1 cellular context compared by ENCODE assay signal in genomic region chr11:14520086-14520901, GRCh38.
TF ChIP-seq lines count a peak whose summit lies in the region.

PSMA1 (minus strand) TSS chr11:14520386; CDS start chr11:14520299, 87 bp downstream.

TF ChIP-seq in K562, 482 proteins besides CTCF, POLR2A, EP300 and RAD21 (continued from another document):
- TF ChIP-seq ZNF277 (CRISPR knock-in tag; IDR thresholded peaks at IDR 0.05; ENCODE audit: borderline replicate concordance) (no peak), ETV1 (tag; conservative IDR thresholded peaks at IDR 0.05; ENCODE audit: low read depth) (peak; percentile 72), ZNF212 (CRISPR knock-in tag; IDR thresholded peaks at IDR 0.05) (no peak), KLF13 (tag; IDR thresholded peaks at IDR 0.05; ENCODE audit: borderline replicate concordance, low read depth) (0 out of 2 replicates have a peak, but pooled peaks have one; percentile 57), TEAD4 (IDR thresholded peaks at IDR 0.05; ENCODE audit: low read length) (peak; percentile 10), TEAD4 (CRISPR knock-in tag; IDR thresholded peaks at IDR 0.05; ENCODE audit: borderline replicate concordance) (0 out of 2 replicates have a peak, but pooled peaks have one; percentile 63), E2F6 (IDR thresholded peaks at IDR 0.05; ENCODE audit: borderline replicate concordance in 1 of 2, extremely low read depth in 1 of 2, insufficient read depth in 1 of 2, insufficient read length in 1 of 2, low read depth in 1 of 2, low read length in 1 of 2, poor library complexity in 1 of 2, severe bottlenecking in 1 of 2) (peak; percentile 80 to 90), MAX (CRISPR knock-in tag; IDR thresholded peaks at IDR 0.05) (peak; percentile 86), BCOR (IDR thresholded peaks at IDR 0.05) (peak; percentile 33; the same call in 1 of the 2 replicates), RBFOX2 (IDR thresholded peaks at IDR 0.05; ENCODE audit: low read depth, low read length) (peak; percentile 97), ARHGAP35 (IDR thresholded peaks at IDR 0.05; ENCODE audit: partially characterized antibody) (no peak), HDAC6 (IDR thresholded peaks at IDR 0.05; ENCODE audit: low read depth, low read length) (no peak), ZNF395 (CRISPR knock-in tag; IDR thresholded peaks at IDR 0.05) (peak; percentile 68), ELK1 (CRISPR knock-in tag; IDR thresholded peaks at IDR 0.05) (no peak), CGGBP1 (CRISPR knock-in tag; IDR thresholded peaks at IDR 0.05) (no peak), PTTG1 (tag; IDR thresholded peaks at IDR 0.05; ENCODE audit: low read depth) (no peak), SAFB2 (IDR thresholded peaks at IDR 0.05; ENCODE audit: borderline replicate concordance, low read depth, low read length, severe bottlenecking) (no peak), TAF1 (IDR thresholded peaks at IDR 0.05; ENCODE audit: control insufficient read depth, extremely low read depth, insufficient read depth, low read length, severe bottlenecking) (peak; percentile 85), PTBP1 (IDR thresholded peaks at IDR 0.05; ENCODE audit: low read depth, low read length) (0 out of 2 replicates have a peak, but pooled peaks have one; percentile 20), ZFX (CRISPR knock-in tag; IDR thresholded peaks at IDR 0.05) (peak; percentile 99), ZNF79 (CRISPR knock-in tag; IDR thresholded peaks at IDR 0.05; ENCODE audit: low read depth) (no peak), ZNF217 (CRISPR knock-in tag; IDR thresholded peaks at IDR 0.05) (no peak), DMBX1 (CRISPR knock-in tag; IDR thresholded peaks at IDR 0.05; ENCODE audit: borderline replicate concordance) (no peak), RBM34 (IDR thresholded peaks at IDR 0.05; ENCODE audit: borderline replicate concordance, insufficient read depth, low read length) (no peak), GTF2A2 (tag; IDR thresholded peaks at IDR 0.05) (no peak), NFIX (CRISPR knock-in tag; IDR thresholded peaks at IDR 0.05; ENCODE audit: low read depth) (no peak), LARP7 (IDR thresholded peaks at IDR 0.05) (no peak), ZNF146 (CRISPR knock-in tag; IDR thresholded peaks at IDR 0.05; ENCODE audit: unreplicated experiment) (no peak), ZFP1 (CRISPR knock-in tag; IDR thresholded peaks at IDR 0.05) (no peak), TOE1 (IDR thresholded peaks at IDR 0.05; ENCODE audit: borderline replicate concordance) (peak; percentile 94), TOE1 (CRISPR knock-in tag; IDR thresholded peaks at IDR 0.05; ENCODE audit: borderline replicate concordance, low read depth) (no peak), KLF16 (IDR thresholded peaks at IDR 0.05) (no peak), TBL1XR1 (IDR thresholded peaks at IDR 0.05; ENCODE audit: low read length in 2 of 2) (peak in 1 of 2 experiments; percentile 41; a peak in 2 of 4 replicates), RBM17 (IDR thresholded peaks at IDR 0.05; ENCODE audit: borderline replicate concordance, low read depth, low read length) (no peak), ZNF280B (CRISPR knock-in tag; IDR thresholded peaks at IDR 0.05) (no peak), ZEB2 (IDR thresholded peaks at IDR 0.05) (0 out of 2 replicates have a peak, but pooled peaks have one; percentile 33), RFX1 (IDR thresholded peaks at IDR 0.05) (no peak), RREB1 (CRISPR knock-in tag; IDR thresholded peaks at IDR 0.05) (no peak), STAG1 (CRISPR knock-in tag; IDR thresholded peaks at IDR 0.05; ENCODE audit: borderline replicate concordance) (no peak), HMBOX1 (IDR thresholded peaks at IDR 0.05) (peak; percentile 38), HSF4 (CRISPR knock-in tag; IDR thresholded peaks at IDR 0.05; ENCODE audit: borderline replicate concordance) (no peak), FOXO4 (CRISPR knock-in tag; IDR thresholded peaks at IDR 0.05) (no peak), ZFP91 (CRISPR knock-in tag; IDR thresholded peaks at IDR 0.05) (0 out of 2 replicates have a peak, but pooled peaks have one; percentile 52), TRIM24 (IDR thresholded peaks at IDR 0.05) (peak; percentile 22 to 60; a peak in 3 of 4 replicates), SRSF3 (IDR thresholded peaks at IDR 0.05; ENCODE audit: insufficient read depth, low read length) (no peak)
